20 cellular contexts compared by ENCODE assay signal in genomic region chr3:57281710-57282109, GRCh38. TPM values are rescaled to one million over a fixed set of nuclear protein-coding genes. Genes with fewer than 3 reads are reported as not detected.
A peak's percentile ranks its signal among the peaks of the same experiment; 100 is the strongest.
DNase-seq lines count a peak whose midpoint lies in the region; ATAC-seq, FAIRE-seq and TF ChIP-seq lines count a peak whose summit lies in the region.
"Had no signal": no experiment of that assay in that cellular context is flagged by ENCODE, and none has a peak within 500 bp of the region (broad histone marks: within the 10 kb centered on the region; RNA-seq: fewer than 3 reads in every experiment).

No MANE protein-coding gene starts in this region.

- TF ChIP-seq CTCF in mammary epithelial cell (conservative IDR thresholded peaks at IDR 0.05 in 1 of 2, IDR thresholded peaks at IDR 0.05 in 1 of 2; ENCODE audit: extremely low read depth in 1 of 2, insufficient read depth in 1 of 2, low read depth in 1 of 2, low read length in 2 of 2) (no peak), breast epithelium (IDR thresholded peaks at IDR 0.05) (no peak), RWPE2 (IDR thresholded peaks at IDR 0.05; ENCODE audit: poor library complexity, severe bottlenecking) (no peak), fibroblast of pulmonary artery (IDR thresholded peaks at IDR 0.05; ENCODE audit: low read length, missing control alignments) (no peak), heart left ventricle (IDR thresholded peaks at IDR 0.05) (no peak)

- peak; percentile 25; the same call in 1 of the 3 replicates for ATAC-seq in RWPE2 (ENCODE audit: low read depth)
- no peak for ATAC-seq in heart left ventricle

- H3K9me3 ChIP-seq in mammary epithelial cell (replicated peaks; ENCODE audit: insufficient read depth, low read length) (no peaks in the 10 kb centered on the region), breast epithelium (no peaks in the 10 kb centered on the region), RWPE2 (ENCODE audit: severe bottlenecking) (no peaks in the 10 kb centered on the region), heart left ventricle (peaks cover 0 to 8% (median 0%) of the 10 kb centered on the region in 12 donors), small intestine (ENCODE audit: control insufficient read depth, low read depth) (no peaks in the 10 kb centered on the region)
- H3K9me3 ChIP-seq: tibial nerve had no signal

- H3K4me2 ChIP-seq in mammary epithelial cell (ENCODE audit: insufficient read depth, low read depth, low read length): no peak overlapping the region
- H3K4me2 ChIP-seq: KMS-11 had no signal

- H3K9ac ChIP-seq in mammary epithelial cell (ENCODE audit: insufficient read depth, low read length): no peak overlapping the region
- H3K9ac ChIP-seq: KMS-11 had no signal

- no peaks in the 10 kb centered on the region for H3K36me3 ChIP-seq in mammary epithelial cell (ENCODE audit: insufficient read depth, low read length)
- no peaks in the 10 kb centered on the region for H3K36me3 ChIP-seq in breast epithelium
- H3K36me3 ChIP-seq in RWPE2 (ENCODE audit: low read depth): no peaks in the 10 kb centered on the region
- H3K36me3 ChIP-seq in heart left ventricle: peaks cover 0 to 44% (median 13%) of the 10 kb centered on the region in 9 donors
- H3K36me3 ChIP-seq in small intestine (ENCODE audit: control insufficient read depth in 2 of 2, insufficient read depth in 2 of 2, low read length in 2 of 2): no peaks in the 10 kb centered on the region

- H3K4me1 ChIP-seq in mammary epithelial cell (ENCODE audit: insufficient read depth, low read length) (no peaks in the 10 kb centered on the region), breast epithelium (no peaks in the 10 kb centered on the region), RWPE2 (ENCODE audit: insufficient read depth, poor library complexity, severe bottlenecking) (no peaks in the 10 kb centered on the region), heart left ventricle (no peaks in the 10 kb centered on the region), small intestine (ENCODE audit: control insufficient read depth in 2 of 2, insufficient read depth in 1 of 2, low read depth in 1 of 2, low read length in 1 of 2) (no peaks in the 10 kb centered on the region)
- H3K4me1 ChIP-seq: tibial nerve had no signal

- DNase-seq in mammary epithelial cell: peak; percentile 31
- no peak for DNase-seq in breast epithelium (ENCODE audit: low spot score in 2 of 2)
- DNase-seq in RWPE2 (ENCODE audit: low spot score): no peak
- peak; percentile 10 for DNase-seq in fibroblast of pulmonary artery (ENCODE audit: low read depth)
- DNase-seq in heart left ventricle: no peak
- no peak for DNase-seq in small intestine
- no peak for DNase-seq in cerebellar cortex (ENCODE audit: low spot score)
- DNase-seq in substantia nigra (lab: John Stamatoyannopoulos, UW): no peak
- DNase-seq: activated T-cell treated with anti-CD3 and anti-CD28 coated beads for 4 hours; amygdala; dorsolateral prefrontal cortex; islet precursor cell; NCI-H2081 treated with DMSO at 0.1 percent for 48 hours; posterior cingulate gyrus; stimulated activated CD4-positive, alpha-beta T cell treated with anti-CD3 and anti-CD28 coated beads, Interleukin-15, amount 100 ng/mL, for 24 hours had no signal

- H4K20me1 ChIP-seq in mammary epithelial cell (ENCODE audit: insufficient read depth, low read length): no peaks in the 10 kb centered on the region

- dilution Hi-C loops in mammary epithelial cell (cut with HindIII; ENCODE audit: low sequenced_read_pairs): no loop called here

- in situ Hi-C loops in mammary epithelial cell (cut with MboI; ENCODE audit: low sequenced_read_pairs in 2 of 2): no loop called here

- no peak overlapping the region for H3K27ac ChIP-seq in mammary epithelial cell (ENCODE audit: insufficient read depth, low read depth, low read length)
- H3K27ac ChIP-seq in breast epithelium: no peak overlapping the region
- no peak overlapping the region for H3K27ac ChIP-seq in RWPE2 (ENCODE audit: poor library complexity, severe bottlenecking)
- H3K27ac ChIP-seq in heart left ventricle: no peak overlapping the region
- no peak overlapping the region for H3K27ac ChIP-seq in small intestine (ENCODE audit: low read depth in 1 of 2, low read length in 1 of 2)
- no peak overlapping the region for H3K27ac ChIP-seq in substantia nigra (ENCODE audit: low read depth, low read length, poor library complexity, severe bottlenecking)
- H3K27ac ChIP-seq: dorsolateral prefrontal cortex, KMS-11, SK-N-MC, tibial nerve had no signal

- intact Hi-C loops in mammary epithelial cell (cut with micrococcal nuclease): no loop called here
- intact Hi-C loops in breast epithelium (cut with DNase I; ENCODE audit: low total_unique reads): no loop called here
- intact Hi-C loops in heart left ventricle (cut with DNase I): no loop called here

- CTCF ChIA-PET in mammary epithelial cell (lab: Charles Lee; ENCODE audit: low non-redundant PET): no interaction called here

- 93% methylated on average over 1 of the region's 1 CpG for WGBS in mammary epithelial cell (ENCODE audit: low coverage, missing lambda C conversion rate)
- WGBS in heart left ventricle, 4 donors: 45 to 53% (median 47%) methylated on average over 1 of the region's 1 CpG
- 32 to 38% (median 35%) methylated on average over 1 of the region's 1 CpG for WGBS in small intestine, 3 donors

- H3K4me3 ChIP-seq in mammary epithelial cell (replicated peaks in 1 of 3; ENCODE audit: insufficient read depth in 1 of 3, low read depth in 2 of 3, low read length in 3 of 3) (no peak overlapping the region), breast epithelium (no peak overlapping the region), RWPE2 (ENCODE audit: severe bottlenecking) (no peak overlapping the region), fibroblast of pulmonary artery (replicated peaks; ENCODE audit: low read depth, low read length) (no peak overlapping the region), heart left ventricle (no peak overlapping the region), small intestine (ENCODE audit: low read depth in 1 of 2, low read length in 2 of 2) (no peak overlapping the region)
- H3K4me3 ChIP-seq: dorsolateral prefrontal cortex, SK-N-MC, tibial nerve had no signal

- BruUV-seq in mammary epithelial cell (replicated peaks; lab: Mats Ljungman, UMichigan): no TSS peak

- no peak for FAIRE-seq in small intestine (lab: Jason Lieb, UNC)
- FAIRE-seq: frontal cortex had no signal

- H2AFZ ChIP-seq in mammary epithelial cell (ENCODE audit: low read depth, low read length): no peak overlapping the region

- H3K27me3 ChIP-seq in mammary epithelial cell (ENCODE audit: insufficient read depth, low read length): no peaks in the 10 kb centered on the region
- H3K27me3 ChIP-seq in breast epithelium: no peaks in the 10 kb centered on the region
- no peaks in the 10 kb centered on the region for H3K27me3 ChIP-seq in RWPE2 (ENCODE audit: insufficient read depth, poor library complexity, severe bottlenecking)
- no peaks in the 10 kb centered on the region for H3K27me3 ChIP-seq in heart left ventricle
- no peaks in the 10 kb centered on the region for H3K27me3 ChIP-seq in small intestine (ENCODE audit: control insufficient read depth in 2 of 2, insufficient read depth in 2 of 2, low read length in 2 of 2)
- H3K27me3 ChIP-seq: dorsolateral prefrontal cortex, tibial nerve had no signal

- no peaks in the 10 kb centered on the region for H3K79me2 ChIP-seq in mammary epithelial cell (ENCODE audit: insufficient read depth, low read length)

- no peak for TF ChIP-seq POLR2A in breast epithelium (IDR thresholded peaks at IDR 0.05)
- TF ChIP-seq POLR2A in heart left ventricle (IDR thresholded peaks at IDR 0.05): no peak

RNA-seq across cellular contexts. Expression of gene ASB14, which starts 10.8 kb away (rescaled TPM):
- total RNA-seq in mammary epithelial cell: not detected
- polyA plus RNA-seq in mammary epithelial cell: not detected
- not detected for polyA minus RNA-seq in mammary epithelial cell
- total RNA-seq in breast epithelium: not detected
- 10 to 100 TPM in 4 of 9 donors, 1 to 10 TPM in 5; 1.3 to 29.2 (median 7.2) TPM for total RNA-seq in heart left ventricle
- polyA plus RNA-seq in heart left ventricle: 1 to 10 TPM in 1 of 2 donors, under 1 TPM in 1; 0.01 to 3.6 TPM
- not detected for polyA plus RNA-seq in small intestine
- total RNA-seq: tibial nerve had no signal
- polyA plus RNA-seq: AG04450 had no signal

RNA-seq across cellular contexts. Expression of gene APPL1, which starts 54.2 kb away (rescaled TPM):
- 10 to 100 TPM; 34.7 to 60.7 TPM for total RNA-seq in mammary epithelial cell
- 19.5 TPM for polyA plus RNA-seq in mammary epithelial cell
- 48.1 TPM for polyA minus RNA-seq in mammary epithelial cell
- total RNA-seq in breast epithelium: 10 to 100 TPM; 42.4 to 69.4 (median 58.3) TPM
- 10 to 100 TPM; 38.1 to 60.9 (median 46.8) TPM for total RNA-seq in heart left ventricle
- 10 to 100 TPM; 13.2 to 24.5 TPM for polyA plus RNA-seq in heart left ventricle
- polyA plus RNA-seq in small intestine: 10 to 100 TPM; 10.1 to 15.6 (median 10.8) TPM

Comparison
In these comparisons a context has a peak if more than half of its experiments do, and no peak if none do; other contexts are left out.
1. DNase-seq: peak in mammary epithelial cell (single experiment) and fibroblast of pulmonary artery (single experiment); none in breast epithelium (0 of 2), RWPE2 (single experiment), heart left ventricle (0 of 5), small intestine (single experiment), cerebellar cortex (single experiment) and substantia nigra (0 of 49).